Comparison of ENCODE assay signal across 23 cellular contexts in the genomic region with DNA sequence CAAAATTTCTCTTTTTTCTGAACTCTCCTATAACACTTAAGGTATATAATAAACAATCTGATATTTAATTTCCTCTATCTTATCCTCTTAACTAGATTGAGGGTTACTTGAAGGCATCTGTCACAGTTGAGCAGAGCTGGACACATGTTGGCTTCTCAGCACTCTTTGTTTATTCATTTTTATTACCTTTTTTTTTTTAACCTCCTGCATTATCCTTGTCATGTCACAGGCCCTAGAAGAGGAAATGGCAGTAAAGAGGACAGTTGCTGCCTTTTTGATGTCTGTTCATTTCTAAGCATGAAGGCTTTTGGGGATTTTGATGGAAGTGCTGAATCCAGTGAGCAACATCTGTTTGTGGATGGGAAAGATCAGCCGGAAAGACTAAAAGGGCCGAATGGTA. TPM values are rescaled to one million over a fixed set of nuclear protein-coding genes. Genes with fewer than 3 reads are reported as not detected.
A peak's percentile ranks its signal among the peaks of the same experiment; 100 is the strongest.
DNase-seq lines count a peak whose midpoint lies in the region; ATAC-seq and TF ChIP-seq lines count a peak whose summit lies in the region.
"Had no signal": no experiment of that assay in that cellular context is flagged by ENCODE, and none has a peak within 500 bp of the region (broad histone marks: within the 10 kb centered on the region; RNA-seq: fewer than 3 reads in every experiment).

No MANE protein-coding gene starts in this region.

- H3K4me3 ChIP-seq in IMR-90 (ENCODE audit: insufficient read depth, low read depth, low read length) = no peak overlapping the region
- H3K4me3 ChIP-seq: ascending aorta, neural progenitor cell, prostate gland, thyroid gland had no signal

- peak overlapping the region; percentile 95 for H2AK5ac ChIP-seq in IMR-90 (ENCODE audit: low read depth, low read length)

- H3K4me3 Mint-ChIP-seq in brain (no peak overlapping the region), osteocyte (ENCODE audit: unreplicated experiment) (peak overlapping the region; percentile 82)
- no peak overlapping the region for H3K4me3 Mint-ChIP-seq in stimulated activated memory B cell treated with anti-CD40 and anti-IgM and Interleukin-4, amounts not matched to agents 10 μg/mL and 1 μg/mL and 100 μg/mL, for 72 hours
- H3K4me3 Mint-ChIP-seq: activated naive CD4-positive, alpha-beta T cell treated with anti-CD3 and anti-CD28 coated beads, Interleukin-2, amount 50 U/mL, for 24 hours; neural progenitor cell had no signal

- peak overlapping the region; percentile 80; the same call in 1 of the 2 replicates for H4K5ac ChIP-seq in IMR-90 (ENCODE audit: low read depth, low read length)

- no CpG with 5 or more reads among the region's 2 CpGs for WGBS in IMR-90 (ENCODE audit: extremely low coverage in 2 of 2, insufficient read length in 1 of 2), 2 experiments

- H3K4me2 ChIP-seq in IMR-90 (ENCODE audit: low read depth, low read length) = no peak overlapping the region
- H3K4me2 ChIP-seq: neural progenitor cell had no signal

- peak overlapping the region; percentile 81; the same call in 1 of the 2 replicates for H3K18ac ChIP-seq in IMR-90 (ENCODE audit: low read depth, low read length)

- no peak overlapping the region for H2AK9ac ChIP-seq in IMR-90 (replicated peaks; ENCODE audit: low read depth, low read length, poor library complexity)

- H3K9me3 ChIP-seq in IMR-90 (ENCODE audit: control insufficient read depth, insufficient read depth, low read length) = no peaks in the 10 kb centered on the region
- H3K9me3 ChIP-seq: ascending aorta, prostate gland, thyroid gland had no signal

- TF ChIP-seq CTCF in IMR-90 (conservative IDR thresholded peaks at IDR 0.05; ENCODE audit: low read depth, low read length) = no peak
- no peak for TF ChIP-seq CTCF in brain (conservative IDR thresholded peaks at IDR 0.05)
- no peak for TF ChIP-seq CTCF in osteocyte (IDR thresholded peaks at IDR 0.05)

- H3K4me1 ChIP-seq in IMR-90 (ENCODE audit: control insufficient read depth, insufficient read depth, low read length) = peaks cover 21% of the 10 kb centered on the region
- H3K4me1 ChIP-seq: neural progenitor cell had no signal

- H4K20me1 ChIP-seq in IMR-90 (ENCODE audit: insufficient read depth, low read length) = no peaks in the 10 kb centered on the region

- peak overlapping the region; percentile 41 for H3K14ac ChIP-seq in IMR-90 (replicated peaks; ENCODE audit: low read depth, low read length)

- dilution Hi-C loops in IMR-90 (cut with HindIII; ENCODE audit: low sequenced_read_pairs, unreplicated experiment) = no loop called here

- peak overlapping the region; percentile 47 for H3K4ac ChIP-seq in IMR-90 (ENCODE audit: low read depth, low read length)

- no peak for TF ChIP-seq RAD21 in IMR-90 (IDR thresholded peaks at IDR 0.05; ENCODE audit: low read length)

- H3K27ac Mint-ChIP-seq in brain (peak overlapping the region in 3 of 5 experiments; percentile 1 to 68 (median 6)), osteocyte (ENCODE audit: unreplicated experiment) (peak overlapping the region; percentile 98)
- no peak overlapping the region for H3K27ac Mint-ChIP-seq in stimulated activated memory B cell treated with anti-CD40 and anti-IgM and Interleukin-4, amounts not matched to agents 10 μg/mL and 1 μg/mL and 100 μg/mL, for 72 hours
- H3K27ac Mint-ChIP-seq: activated naive CD4-positive, alpha-beta T cell treated with anti-CD3 and anti-CD28 coated beads, Interleukin-2, amount 50 U/mL, for 24 hours; neural progenitor cell had no signal

- H2BK5ac ChIP-seq in IMR-90 (ENCODE audit: low read depth, low read length, poor library complexity, severe bottlenecking) = peak overlapping the region; percentile 99

- POLR2A ChIA-PET in IMR-90 (lab: Charles Lee; ENCODE audit: unreplicated experiment) = no interaction called here

- no peak for ATAC-seq in IMR-90 (ENCODE audit: low read depth)
- no peak for ATAC-seq in GM18858 (IDR thresholded peaks at IDR 0.05; ENCODE audit: unreplicated experiment)
- ATAC-seq in stimulated activated memory B cell treated with anti-CD40 and anti-IgM and Interleukin-4, amounts not matched to agents 10 μg/mL and 1 μg/mL and 100 μg/mL, for 72 hours = no peak

- H3K9ac ChIP-seq in IMR-90 (ENCODE audit: low read depth, low read length) = no peak overlapping the region
- H3K9ac ChIP-seq: neural progenitor cell had no signal

- H4K8ac ChIP-seq in IMR-90 (ENCODE audit: low read depth in 2 of 2, low read length in 2 of 2) = peak overlapping the region; percentile 4 to 47; a peak in 1 of 4 replicates

- H2BK15ac ChIP-seq in IMR-90 (ENCODE audit: low read depth, low read length) = peak overlapping the region; percentile 75; the same call in 1 of the 3 replicates

- peak overlapping the region; percentile 42; the same call in 1 of the 2 replicates for H3K27ac ChIP-seq in IMR-90 (ENCODE audit: insufficient read depth, low read length)
- H3K27ac ChIP-seq: 22Rv1, neural progenitor cell, prostate gland had no signal

- peaks cover 7 to 22% of the 10 kb centered on the region in 2 experiments; a peak in 3 of 4 replicates for H3K79me1 ChIP-seq in IMR-90 (ENCODE audit: low read depth in 1 of 2, low read length in 2 of 2)

- intact Hi-C loops in IMR-90 (cut with micrococcal nuclease) = loop anchor here (5.0 kb wide), 1 partner anchor 75 kb away; no protein-coding TSS in a partner anchor

- H3K36me3 ChIP-seq in IMR-90 (ENCODE audit: control insufficient read depth, insufficient read depth, low read length) = no peaks in the 10 kb centered on the region
- H3K36me3 ChIP-seq: ascending aorta, neural progenitor cell, prostate gland, thyroid gland had no signal

- H3K27me3 ChIP-seq in IMR-90 (ENCODE audit: control insufficient read depth, insufficient read depth, low read length) = no peaks in the 10 kb centered on the region
- H3K27me3 ChIP-seq: ascending aorta, neural progenitor cell, thyroid gland had no signal

- peak overlapping the region; percentile 44; the same call in 1 of the 2 replicates for H2BK20ac ChIP-seq in IMR-90 (ENCODE audit: low read depth, low read length)

- H3K9me1 ChIP-seq in IMR-90 (ENCODE audit: insufficient read depth, low read length) = peaks cover 10% of the 10 kb centered on the region

- H3K27me3 Mint-ChIP-seq in brain (no peaks in the 10 kb centered on the region), osteocyte (ENCODE audit: unreplicated experiment) (no peaks in the 10 kb centered on the region)
- peaks cover 10% of the 10 kb centered on the region for H3K27me3 Mint-ChIP-seq in stimulated activated memory B cell treated with anti-CD40 and anti-IgM and Interleukin-4, amounts not matched to agents 10 μg/mL and 1 μg/mL and 100 μg/mL, for 72 hours
- H3K27me3 Mint-ChIP-seq: activated naive CD4-positive, alpha-beta T cell treated with anti-CD3 and anti-CD28 coated beads, Interleukin-2, amount 50 U/mL, for 24 hours had no signal

- no TSS peak for BruUV-seq in IMR-90 (replicated peaks; lab: Mats Ljungman, UMichigan)

- no peak overlapping the region for H2AFZ ChIP-seq in IMR-90 (replicated peaks; ENCODE audit: low read length, poor library complexity)
- H2AFZ ChIP-seq: neural progenitor cell had no signal

- H3K9me3 Mint-ChIP-seq in brain = no peaks in the 10 kb centered on the region
- H3K9me3 Mint-ChIP-seq in osteocyte (ENCODE audit: unreplicated experiment) = no peaks in the 10 kb centered on the region
- no peaks in the 10 kb centered on the region for H3K9me3 Mint-ChIP-seq in stimulated activated memory B cell treated with anti-CD40 and anti-IgM and Interleukin-4, amounts not matched to agents 10 μg/mL and 1 μg/mL and 100 μg/mL, for 72 hours
- H3K9me3 Mint-ChIP-seq: activated naive CD4-positive, alpha-beta T cell treated with anti-CD3 and anti-CD28 coated beads, Interleukin-2, amount 50 U/mL, for 24 hours; neural progenitor cell had no signal

- H3K23ac ChIP-seq in IMR-90 (ENCODE audit: low read depth, low read length) = peak overlapping the region; percentile 1; the same call in 1 of the 2 replicates

- H3K56ac ChIP-seq in IMR-90 (ENCODE audit: extremely low read depth, insufficient read depth, low read length) = no peak overlapping the region

- peak; percentile 30 for DNase-seq in DMS53 (lab: John Stamatoyannopoulos, UW)
- DNase-seq in DMS53 treated with DMSO at 0.1 percent for 48 hours (lab: John Stamatoyannopoulos, UW; ENCODE audit: unreplicated experiment) = no peak
- no peak for DNase-seq in IMR-90
- no peak for DNase-seq in osteocyte (ENCODE audit: extremely low spot score, unreplicated experiment)
- DNase-seq in NCI-H2227 (lab: John Stamatoyannopoulos, UW; ENCODE audit: unreplicated experiment) = no peak
- DNase-seq: activated CD4-positive, alpha-beta T cell treated with anti-CD3 and anti-CD28 coated beads for 4 hours; cerebellar nuclear complex; effector CD4-positive, alpha-beta T cell; erythroblast; hippocampal formation; NCI-H526; SIG-M5; stimulated activated CD4-positive, alpha-beta T cell treated with anti-CD3 and anti-CD28 coated beads, Interleukin-1b, Interleukin-23, amount 100 ng/mL, for 48 hours; stimulated activated naive CD4-positive, alpha-beta T cell treated with Interleukin-2 at 50 U/mL for 16 hours; thyroid gland had no signal

- no peak for TF ChIP-seq POLR2A in IMR-90 (IDR thresholded peaks at IDR 0.05; ENCODE audit: low read depth, low read length)

- in situ Hi-C loops in IMR-90 (cut with MboI; ENCODE audit: low sequenced_read_pairs) = no loop called here

- peak overlapping the region; percentile 97 for H2BK120ac ChIP-seq in IMR-90 (ENCODE audit: low read depth, low read length)

- H4K91ac ChIP-seq in IMR-90 (ENCODE audit: insufficient read depth, low read depth, low read length) = peak overlapping the region; percentile 75

- CTCF ChIA-PET in IMR-90 (lab: Yijun Ruan, JAX) = no interaction called here

- H3K36me3 Mint-ChIP-seq in brain = peaks cover 37% of the 10 kb centered on the region
- H3K36me3 Mint-ChIP-seq in osteocyte (ENCODE audit: unreplicated experiment) = no peaks in the 10 kb centered on the region
- H3K36me3 Mint-ChIP-seq in stimulated activated memory B cell treated with anti-CD40 and anti-IgM and Interleukin-4, amounts not matched to agents 10 μg/mL and 1 μg/mL and 100 μg/mL, for 72 hours = no peaks in the 10 kb centered on the region
- H3K36me3 Mint-ChIP-seq: activated naive CD4-positive, alpha-beta T cell treated with anti-CD3 and anti-CD28 coated beads, Interleukin-2, amount 50 U/mL, for 24 hours had no signal

- H3K4me1 Mint-ChIP-seq in brain (peaks cover 82% of the 10 kb centered on the region), osteocyte (ENCODE audit: unreplicated experiment) (peaks cover 98% of the 10 kb centered on the region)
- H3K4me1 Mint-ChIP-seq in stimulated activated memory B cell treated with anti-CD40 and anti-IgM and Interleukin-4, amounts not matched to agents 10 μg/mL and 1 μg/mL and 100 μg/mL, for 72 hours = no peaks in the 10 kb centered on the region

TF ChIP-seq in IMR-90, 13 proteins besides CTCF, POLR2A, EP300 and RAD21 (continues in another document):
- no peak for TF ChIP-seq MAFK (IDR thresholded peaks at IDR 0.05; ENCODE audit: low read depth, low read length)
- no peak for TF ChIP-seq NFE2L2 (IDR thresholded peaks at IDR 0.05; ENCODE audit: low read depth, low read length)
- TF ChIP-seq BHLHE40 (IDR thresholded peaks at IDR 0.05; ENCODE audit: low read depth, low read length) = no peak

RNA-seq across cellular contexts. Expression of a gene that starts 32.5 kb away (rescaled TPM):
- total RNA-seq in IMR-90 (2012; rRNA removed) = 7.2 TPM in 2 replicates
- 36.5 and 36.6 TPM in 2 replicates for polyA plus RNA-seq in IMR-90 (2012; rRNA removed)
- 23.4 and 26.6 TPM in 2 replicates for polyA plus RNA-seq in IMR-90 (2012; cell fraction: cytosol; rRNA removed)
- 208 and 301 TPM in 2 replicates for polyA plus RNA-seq in IMR-90 (2012; cell fraction: nucleus; rRNA removed; ENCODE audit: low replicate concordance)
- polyA plus RNA-seq in brain (ENCODE audit: insufficient read depth, low read depth, low replicate concordance) = 261 TPM
- 136 and 157 TPM in 2 replicates for total RNA-seq in osteocyte

Comparison
In these comparisons a context has a peak if more than half of its experiments do, and no peak if none do; other contexts are left out.
1. RNA of a gene that starts 32.5 kb away (total RNA-seq): 136 to 157 TPM in osteocyte; 7.2 TPM in IMR-90; every median in the first group is over 10 times any median in the second.